ENCODE assay signal across 20 cellular contexts in genomic region chr12:45658066-45658465, GRCh38.
DNase-seq lines count a peak whose midpoint lies in the region; ATAC-seq and TF ChIP-seq lines count a peak whose summit lies in the region.
"Had no signal": no experiment of that assay in that cellular context is flagged by ENCODE, and none has a peak within 500 bp of the region (broad histone marks: within the 10 kb centered on the region; RNA-seq: fewer than 3 reads in every experiment).

No MANE protein-coding gene starts in this region.

- H3K27me3 ChIP-seq in transverse colon: no peaks in the 10 kb centered on the region
- H3K27me3 ChIP-seq: Peyer's patch had no signal

- intact Hi-C loops in transverse colon (cut with DNase I; ENCODE audit: low total_unique reads): no loop called here

- peaks cover 5% of the 10 kb centered on the region for H3K9me3 Mint-ChIP-seq in activated CD8-positive, alpha-beta T cell treated with anti-CD3 and anti-CD28 coated beads, Interleukin-2, amount 10 ng/mL, durations not matched to agents 7 days and 5 days (ENCODE audit: insufficient read depth)

- H3K4me1 Mint-ChIP-seq in activated CD8-positive, alpha-beta T cell treated with anti-CD3 and anti-CD28 coated beads, Interleukin-2, amount 10 ng/mL, durations not matched to agents 7 days and 5 days (ENCODE audit: low read depth): peaks cover 21% of the 10 kb centered on the region

- WGBS in transverse colon (ENCODE audit: low coverage in 1 of 2), 2 donors: 70% methylated on average over 4 of the region's 4 CpGs

- H3K36me3 ChIP-seq in transverse colon: no peaks in the 10 kb centered on the region
- H3K36me3 ChIP-seq: Peyer's patch had no signal

- no peak overlapping the region for H3K27ac ChIP-seq in transverse colon
- H3K27ac ChIP-seq: KMS-11, Peyer's patch had no signal

- DNase-seq in SKM-1 treated with dmso at 0.1 percent for 144 hours (lab: John Stamatoyannopoulos, UW; ENCODE audit: unreplicated experiment) (peak; percentile 37), SKM-1 (lab: John Stamatoyannopoulos, UW; ENCODE audit: unreplicated experiment) (no peak), Kasumi-1 (lab: John Stamatoyannopoulos, UW) (peak; percentile 22 to 32), NOMO-1 treated with dmso at 0.1 percent for 144 hours (lab: John Stamatoyannopoulos, UW; ENCODE audit: unreplicated experiment) (peak; percentile 74), transverse colon (no peak), DMS53 (lab: John Stamatoyannopoulos, UW) (no peak)
- DNase-seq in activated CD8-positive, alpha-beta T cell treated with anti-CD3 and anti-CD28 coated beads, Interleukin-2, amount 10 ng/mL, durations not matched to agents 7 days and 5 days: no peak
- DNase-seq: 8988T, C1 segment of cervical spinal cord, GOT3, MM.1S, NCI-H1436 treated with DMSO at 0.1 percent for 48 hours, NCI-H2029 treated with DMSO at 0.1 percent for 48 hours, NCI-H748 treated with DMSO at 0.1 percent for 48 hours, Peyer's patch, SK-N-SH had no signal

- no peak overlapping the region for H3K27ac Mint-ChIP-seq in activated CD8-positive, alpha-beta T cell treated with anti-CD3 and anti-CD28 coated beads, Interleukin-2, amount 10 ng/mL, durations not matched to agents 7 days and 5 days
- H3K27ac Mint-ChIP-seq: T-helper 1 cell treated with Interleukin-12 subunit alpha and Interleukin-12 subunit beta and Interleukin-4 antibody, amounts not matched to agents 30 μg/mL and 1 μg/mL, for 36 hours had no signal

- POLR2A ChIA-PET in activated CD8-positive, alpha-beta T cell treated with anti-CD3 and anti-CD28 coated beads, Interleukin-2, amount 10 ng/mL, durations not matched to agents 7 days and 5 days (lab: Charles Lee): no interaction called here

- no peak for TF ChIP-seq POLR2A in transverse colon (IDR thresholded peaks at IDR 0.05)

- TF ChIP-seq EP300 in transverse colon (IDR thresholded peaks at IDR 0.05; ENCODE audit: low read depth): no peak

- no peaks in the 10 kb centered on the region for H3K4me1 ChIP-seq in transverse colon
- H3K4me1 ChIP-seq: Peyer's patch had no signal

- no peak overlapping the region for H3K4me3 ChIP-seq in transverse colon
- H3K4me3 ChIP-seq: Peyer's patch had no signal

- CTCF ChIA-PET in activated CD8-positive, alpha-beta T cell treated with anti-CD3 and anti-CD28 coated beads, Interleukin-2, amount 10 ng/mL, durations not matched to agents 7 days and 5 days (lab: Charles Lee): interaction anchor here (1.7 to 4.5 kb wide), 3 partner anchors 11 to 114 kb away, joined by 9 to 67 read pairs (median 27); no protein-coding TSS in a partner anchor

- in situ Hi-C loops in transverse colon (cut with MboI; ENCODE audit: low pct_ligation_motif_present in 1 of 4, low pct_unique_long_range_greater_than_20kb in 1 of 4, low sequenced_read_pairs in 3 of 4): no loop called here

- no peaks in the 10 kb centered on the region for H3K9me3 ChIP-seq in transverse colon
- H3K9me3 ChIP-seq: Peyer's patch, SK-N-SH had no signal

- peaks cover 17% of the 10 kb centered on the region for H3K36me3 Mint-ChIP-seq in activated CD8-positive, alpha-beta T cell treated with anti-CD3 and anti-CD28 coated beads, Interleukin-2, amount 10 ng/mL, durations not matched to agents 7 days and 5 days (ENCODE audit: low read depth)

- no peak for TF ChIP-seq CTCF in transverse colon (IDR thresholded peaks at IDR 0.05)

- ATAC-seq in GM21526 (IDR thresholded peaks at IDR 0.05; ENCODE audit: low FRiP score, unreplicated experiment): no peak
- no peak for ATAC-seq in activated CD8-positive, alpha-beta T cell treated with anti-CD3 and anti-CD28 coated beads, Interleukin-2, amount 10 ng/mL, durations not matched to agents 7 days and 5 days
- ATAC-seq: Right ventricle myocardium inferior had no signal

- H3K27me3 Mint-ChIP-seq in activated CD8-positive, alpha-beta T cell treated with anti-CD3 and anti-CD28 coated beads, Interleukin-2, amount 10 ng/mL, durations not matched to agents 7 days and 5 days (ENCODE audit: low read depth): no peaks in the 10 kb centered on the region

- H3K4me3 Mint-ChIP-seq in activated CD8-positive, alpha-beta T cell treated with anti-CD3 and anti-CD28 coated beads, Interleukin-2, amount 10 ng/mL, durations not matched to agents 7 days and 5 days: no peak overlapping the region
- H3K4me3 Mint-ChIP-seq: T-helper 1 cell treated with Interleukin-12 subunit alpha and Interleukin-12 subunit beta and Interleukin-4 antibody, amounts not matched to agents 30 μg/mL and 1 μg/mL, for 36 hours had no signal

Comparison
In these comparisons a context has a peak if more than half of its experiments do, and no peak if none do; other contexts are left out.
1. DNase-seq: peak in SKM-1 treated with dmso at 0.1 percent for 144 hours (single experiment), Kasumi-1 (2 of 2) and NOMO-1 treated with dmso at 0.1 percent for 144 hours (single experiment); none in SKM-1 (single experiment), activated CD8-positive, alpha-beta T cell treated with anti-CD3 and anti-CD28 coated beads, Interleukin-2, amount 10 ng/mL, durations not matched to agents 7 days and 5 days (single experiment), transverse colon (single experiment) and DMS53 (single experiment).